ENCODE assay signal across 19 cellular contexts in the genomic region with DNA sequence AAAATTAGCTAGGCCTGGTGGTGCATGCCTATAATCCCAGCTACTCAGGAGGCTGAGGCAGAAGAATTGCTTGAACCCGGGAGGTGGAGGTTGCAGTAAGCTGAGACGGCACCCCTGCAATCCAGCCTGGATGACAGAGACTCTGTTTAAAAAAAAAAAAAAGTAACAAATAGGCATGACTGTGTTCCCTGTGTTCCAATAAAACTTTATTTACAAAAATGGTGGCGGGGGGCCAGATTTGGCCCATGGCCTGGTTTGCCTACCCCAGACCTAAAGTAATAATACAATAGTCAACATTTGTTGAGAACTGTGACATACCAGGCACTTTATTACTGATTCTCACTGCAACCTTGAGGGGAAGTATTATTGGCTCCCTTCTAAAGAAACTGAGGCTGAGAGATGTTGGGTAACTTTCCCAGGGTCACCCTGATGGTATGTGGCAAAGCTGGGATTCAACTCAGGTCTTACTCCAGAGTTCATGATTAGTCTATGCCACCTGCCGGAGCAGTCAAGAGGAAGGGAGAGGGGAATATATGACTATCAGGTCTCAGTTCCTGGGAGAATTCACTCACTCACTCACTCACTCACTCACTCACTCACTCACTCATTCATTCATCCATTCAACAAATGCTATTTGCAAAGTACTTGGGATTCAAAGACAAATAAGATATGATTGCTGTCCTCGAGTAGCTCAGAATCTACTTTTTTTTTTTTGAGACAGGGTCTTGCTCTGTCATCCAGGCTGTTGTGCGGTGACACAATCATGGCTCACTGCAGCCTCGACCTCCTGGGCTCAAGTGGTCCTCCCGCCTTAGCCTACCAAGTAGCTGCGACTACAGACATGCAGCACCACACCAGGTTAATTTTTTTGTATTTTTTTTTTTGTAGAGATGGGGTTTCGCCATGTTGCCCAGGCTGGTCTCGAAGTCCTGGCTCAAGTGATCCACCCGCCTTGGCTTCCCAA. TPM values are rescaled to one million over a fixed set of nuclear protein-coding genes. Genes with fewer than 3 reads are reported as not detected.
DNase-seq lines count a peak whose midpoint lies in the region; ATAC-seq, FAIRE-seq and TF ChIP-seq lines count a peak whose summit lies in the region.
"Had no signal": no experiment of that assay in that cellular context is flagged by ENCODE, and none has a peak within 500 bp of the region (broad histone marks: within the 10 kb centered on the region; RNA-seq: fewer than 3 reads in every experiment).

No MANE protein-coding gene starts in this region.

- no peaks in the 10 kb centered on the region for H4K20me1 ChIP-seq in K562 (replicated peaks; ENCODE audit: control insufficient read depth, insufficient read depth, low read length)

- 0 out of 2 replicates have a peak, but pooled peaks cover 3% of the 10 kb centered on the region for H3K36me3 ChIP-seq in HUES6 (ENCODE audit: control insufficient read depth, insufficient read depth, low read length)
- no peaks in the 10 kb centered on the region for H3K36me3 ChIP-seq in K562 (ENCODE audit: control insufficient read depth, insufficient read depth, low read length)
- H3K36me3 ChIP-seq: tibial nerve had no signal

- H3K27me3 Mint-ChIP-seq in activated CD4-positive, alpha-beta T cell treated with anti-CD3 and anti-CD28 coated beads for 36 hours = no peaks in the 10 kb centered on the region
- H3K27me3 Mint-ChIP-seq in naive thymus-derived CD8-positive, alpha-beta T cell = no peaks in the 10 kb centered on the region
- H3K27me3 Mint-ChIP-seq: CD8-positive, alpha-beta memory T cell had no signal

- H3K79me2 ChIP-seq in K562 (ENCODE audit: control insufficient read depth, insufficient read depth, low read length) = no peaks in the 10 kb centered on the region

- H3K36me3 Mint-ChIP-seq in activated CD4-positive, alpha-beta T cell treated with anti-CD3 and anti-CD28 coated beads for 36 hours (ENCODE audit: low read depth) = peaks cover 16% of the 10 kb centered on the region
- H3K36me3 Mint-ChIP-seq in naive thymus-derived CD8-positive, alpha-beta T cell = peaks cover 0 to 11% (median 3%) of the 10 kb centered on the region in 3 donors

- H3K4me1 ChIP-seq in HUES6 (ENCODE audit: control insufficient read depth, insufficient read depth, low read length) (peaks cover 49% of the 10 kb centered on the region), K562 (replicated peaks in 1 of 2; ENCODE audit: control insufficient read depth in 2 of 2, insufficient read depth in 2 of 2, low read length in 2 of 2) (no peaks in the 10 kb centered on the region)

- no TSS peak for BruUV-seq in K562 (replicated peaks; lab: Mats Ljungman, UMichigan)

- no peak overlapping the region for H3K27ac Mint-ChIP-seq in activated CD4-positive, alpha-beta T cell treated with anti-CD3 and anti-CD28 coated beads for 36 hours
- peak overlapping the region in 6 of 10 donors; percentile 6 to 80 (median 56) for H3K27ac Mint-ChIP-seq in naive thymus-derived CD8-positive, alpha-beta T cell

- no peaks in the 10 kb centered on the region for H3K9me3 Mint-ChIP-seq in activated CD4-positive, alpha-beta T cell treated with anti-CD3 and anti-CD28 coated beads for 36 hours (ENCODE audit: low read depth)
- H3K9me3 Mint-ChIP-seq in naive thymus-derived CD8-positive, alpha-beta T cell = no peaks in the 10 kb centered on the region
- H3K9me3 Mint-ChIP-seq: activated naive CD4-positive, alpha-beta T cell treated with anti-CD3 and anti-CD28 coated beads, Interleukin-2, amount 50 U/mL, for 72 hours; CD8-positive, alpha-beta memory T cell had no signal

- WGBS in K562 (ENCODE audit: insufficient coverage, low coverage, missing lambda C conversion rate) = 75% methylated on average over 11 of the region's 12 CpGs

- no peaks in the 10 kb centered on the region for H3K9me1 ChIP-seq in K562 (ENCODE audit: control insufficient read depth, insufficient read depth, low read length)

- intact Hi-C loops in activated CD4-positive, alpha-beta T cell treated with anti-CD3 and anti-CD28 coated beads for 36 hours (cut with DNase I, micrococcal nuclease) = no loop called here
- intact Hi-C loops in K562 (cut with micrococcal nuclease) = no loop called here

- H3K4me2 ChIP-seq in K562 (ENCODE audit: insufficient read depth, low read length) = no peak overlapping the region

- H3K4me3 Mint-ChIP-seq in activated CD4-positive, alpha-beta T cell treated with anti-CD3 and anti-CD28 coated beads for 36 hours = no peak overlapping the region
- H3K4me3 Mint-ChIP-seq in naive thymus-derived CD8-positive, alpha-beta T cell = no peak overlapping the region
- H3K4me3 Mint-ChIP-seq: CD8-positive, alpha-beta memory T cell; neural crest cell had no signal

- H3K9ac ChIP-seq in HUES6 (ENCODE audit: low read length) (peak overlapping the region; percentile 50), K562 (ENCODE audit: insufficient read depth in 1 of 2, low read depth in 2 of 2, low read length in 2 of 2) (no peak overlapping the region)

- peaks cover 16% of the 10 kb centered on the region for H3K4me1 Mint-ChIP-seq in activated CD4-positive, alpha-beta T cell treated with anti-CD3 and anti-CD28 coated beads for 36 hours
- H3K4me1 Mint-ChIP-seq in naive thymus-derived CD8-positive, alpha-beta T cell = peaks cover 0 to 21% (median 7%) of the 10 kb centered on the region in 4 donors

- TF ChIP-seq POLR2A in K562 (conservative IDR thresholded peaks at IDR 0.05) = no peak

- no peak for TF ChIP-seq CTCF in K562 (IDR thresholded peaks at IDR 0.05 in 2 of 3, conservative IDR thresholded peaks at IDR 0.05 in 1 of 3; ENCODE audit: insufficient read depth in 2 of 3, low read depth in 1 of 3, low read length in 3 of 3)

- no peaks in the 10 kb centered on the region for H3K27me3 ChIP-seq in HUES6 (ENCODE audit: control insufficient read depth, insufficient read depth, low read length)
- H3K27me3 ChIP-seq in K562 (ENCODE audit: control insufficient read depth in 2 of 2, insufficient read depth in 2 of 2, low read length in 2 of 2) = no peaks in the 10 kb centered on the region
- H3K27me3 ChIP-seq: tibial nerve had no signal

- TF ChIP-seq EP300 in K562 (IDR thresholded peaks at IDR 0.05; ENCODE audit: low read length) = no peak

- ATAC-seq in activated CD4-positive, alpha-beta T cell treated with anti-CD3 and anti-CD28 coated beads for 36 hours = peak; percentile 28
- no peak for ATAC-seq in K562
- ATAC-seq in naive thymus-derived CD8-positive, alpha-beta T cell = no peak
- no peak for ATAC-seq in GM19397 (IDR thresholded peaks at IDR 0.05; ENCODE audit: unreplicated experiment)
- ATAC-seq in GM18870 (IDR thresholded peaks at IDR 0.05; ENCODE audit: unreplicated experiment) = no peak

- H3K9me3 ChIP-seq in HUES6 (ENCODE audit: control insufficient read depth, insufficient read depth, low read depth, low read length) = no peaks in the 10 kb centered on the region
- H3K9me3 ChIP-seq in K562 (replicated peaks; ENCODE audit: control insufficient read depth, insufficient read depth, low read depth, low read length) = no peaks in the 10 kb centered on the region
- H3K9me3 ChIP-seq: tibial nerve had no signal

- no peak overlapping the region for H2AFZ ChIP-seq in K562 (ENCODE audit: low read depth, low read length)

- CTCF ChIA-PET in activated CD4-positive, alpha-beta T cell treated with anti-CD3 and anti-CD28 coated beads for 36 hours (lab: Charles Lee) = interaction anchor here (0.7 to 1.5 kb wide), 3 partner anchors 9 to 403 kb away, joined by 3 read pairs; no protein-coding TSS in a partner anchor
- CTCF ChIA-PET in K562 (lab: Yijun Ruan, JAX; ENCODE audit: low intra/inter-chr PET ratio) = no interaction called here

- H3K4me3 ChIP-seq in HUES6 (ENCODE audit: low read depth, low read length) = no peak overlapping the region
- H3K4me3 ChIP-seq in K562 = no peak overlapping the region
- H3K4me3 ChIP-seq: lung, tibial nerve had no signal

- TF ChIP-seq RAD21 in K562 (CRISPR knock-in tag; conservative IDR thresholded peaks at IDR 0.05 in 1 of 2, IDR thresholded peaks at IDR 0.05 in 1 of 2) = no peak

- FAIRE-seq in K562 (lab: Jason Lieb, UNC) = no peak

- no peak for DNase-seq in activated CD4-positive, alpha-beta T cell treated with anti-CD3 and anti-CD28 coated beads for 36 hours
- no peak for DNase-seq in activated CD4-positive, alpha-beta T cell treated with anti-CD3 and anti-CD28 coated beads, Interleukin-2, amount 50 U/mL, for 4 hours
- DNase-seq in K562 (ENCODE audit: extremely low read depth in 1 of 4, low spot score in 3 of 4) (no peak), NOMO-1 (lab: John Stamatoyannopoulos, UW; ENCODE audit: unreplicated experiment in 2 of 2) (no peak)
- no peak for DNase-seq in naive thymus-derived CD8-positive, alpha-beta T cell
- DNase-seq: activated CD4-positive, CD25-positive, alpha-beta regulatory T cell; activated CD8-positive, alpha-beta memory T cell treated with anti-CD3 and anti-CD28 coated beads, Interleukin-2, amount 50 U/mL, for 48 hours; CD8-positive, alpha-beta memory T cell; central memory CD4-positive, alpha-beta T cell; NCI-H2081 treated with DMSO at 0.1 percent for 48 hours; stimulated activated CD4-positive, alpha-beta T cell treated with anti-CD3 and anti-CD28 coated beads, Interleukin-4, amount 100 ng/mL, for 1 hour; stimulated activated CD8-positive, alpha-beta memory T cell treated with anti-CD3 and anti-CD28 coated beads, Interleukin-4, amount 100 ng/mL, for 48 hours had no signal

- in situ Hi-C loops in K562 (cut with MboI) = no loop called here

- peak overlapping the region; percentile 89 for H3K27ac ChIP-seq in HUES6 (ENCODE audit: low read depth, low read length)
- no peak overlapping the region for H3K27ac ChIP-seq in K562 (ENCODE audit: extremely low read depth, low read depth, low read length)

- POLR2A ChIA-PET in activated CD4-positive, alpha-beta T cell treated with anti-CD3 and anti-CD28 coated beads for 36 hours (lab: Charles Lee) = no interaction called here
- POLR2A ChIA-PET in K562 (lab: Yijun Ruan, JAX) = interaction anchor here (1.6 to 2.4 kb wide), 2 partner anchors 11 to 13 kb away, joined by 7 to 12 read pairs; no protein-coding TSS in a partner anchor
- POLR2A ChIA-PET in naive thymus-derived CD8-positive, alpha-beta T cell (lab: Charles Lee) = interaction anchor here (0.6 to 1.7 kb wide), 7 partner anchors 11 to 289 kb away, joined by 3 to 8 read pairs (median 3); no protein-coding TSS in a partner anchor

RNA-seq across cellular contexts. Expression of gene KCMF1, which starts 14.3 kb away (rescaled TPM):
- total RNA-seq in activated CD4-positive, alpha-beta T cell treated with anti-CD3 and anti-CD28 coated beads for 36 hours = 10 to 100 TPM; 78.1 to 98.5 TPM
- total RNA-seq in K562 (2011; cell fraction: chromatin; rRNA removed; ENCODE audit: low replicate concordance) = 25.9 and 38.5 TPM in 2 replicates
- 8.8 and 10.0 TPM in 2 replicates for total RNA-seq in K562 (2011; cell fraction: nucleolus; rRNA removed)
- 17.4 and 18.4 TPM in 2 replicates for total RNA-seq in K562 (2011; cell fraction: nucleoplasm; rRNA removed)
- total RNA-seq in K562 (2014; rRNA removed) = 30.7 and 34.7 TPM in 2 replicates
- total RNA-seq in K562 (2014; rRNA removed; fragmentation: Illumina TruSeq; extraction: Trizol) = 61.3 and 73.9 TPM in 2 replicates
- total RNA-seq in K562 (2015; rRNA removed; fragmentation: Illumina TruSeq; extraction: Trizol) = 46.5 and 47.0 TPM in 2 replicates
- total RNA-seq in K562 (2021) = 68.8 and 69.5 TPM in 2 replicates
- 57.7 and 88.2 TPM in 2 replicates for polyA plus RNA-seq in K562 (2011; rRNA removed)
- 28.6 and 42.6 TPM in 2 replicates for polyA plus RNA-seq in K562 (2011; cell fraction: cytosol; rRNA removed)
- 23.7 and 33.0 TPM in 2 replicates for polyA plus RNA-seq in K562 (2011; cell fraction: nucleus; rRNA removed)
- polyA plus RNA-seq in K562 (2012) = 49.1 and 51.2 TPM in 2 replicates
- polyA plus RNA-seq in K562 (2014; fragmentation: Illumina TruSeq; extraction: Trizol) = 52.0 and 52.8 TPM in 2 replicates
- 1 to 10 TPM; 6.8 to 7.5 TPM for polyA plus RNA-seq in K562 (2014; fragmentation: Nextera tagmentation; extraction: Ambion mirVana)
- polyA plus RNA-seq in K562 (2014; rRNA removed) = 36.7 and 43.9 TPM in 2 replicates
- polyA minus RNA-seq in K562 (2011; rRNA and poly(A)+ RNA removed) = 80.5 and 109 TPM in 2 replicates
- 18.0 and 41.3 TPM in 2 replicates for polyA minus RNA-seq in K562 (2011; cell fraction: cytosol; rRNA and poly(A)+ RNA removed)
- 8.1 and 14.1 TPM in 2 replicates for polyA minus RNA-seq in K562 (2011; cell fraction: nucleus; rRNA and poly(A)+ RNA removed)
- 10 to 100 TPM; 69.0 to 74.8 TPM for total RNA-seq in naive thymus-derived CD8-positive, alpha-beta T cell
- polyA plus RNA-seq in naive thymus-derived CD8-positive, alpha-beta T cell = 10 to 100 TPM; 13.3 to 30.2 (median 28.1) TPM

RNA-seq across cellular contexts. Expression of gene TMSB10, which starts 51.2 kb away (rescaled TPM):
- total RNA-seq in activated CD4-positive, alpha-beta T cell treated with anti-CD3 and anti-CD28 coated beads for 36 hours = 1,000 to 10,000 TPM; 2,345 to 2,742 TPM
- 30.5 and 48.2 TPM in 2 replicates for total RNA-seq in K562 (2011; cell fraction: chromatin; rRNA removed; ENCODE audit: low replicate concordance)
- total RNA-seq in K562 (2011; cell fraction: nucleolus; rRNA removed) = 34.2 and 70.4 TPM in 2 replicates
- total RNA-seq in K562 (2011; cell fraction: nucleoplasm; rRNA removed) = 75.8 and 139 TPM in 2 replicates
- total RNA-seq in K562 (2014; rRNA removed) (1,173 and 2,226 TPM in 2 replicates), K562 (2014; rRNA removed; fragmentation: Illumina TruSeq; extraction: Trizol) (959 and 1,048 TPM in 2 replicates), K562 (2015; rRNA removed; fragmentation: Illumina TruSeq; extraction: Trizol) (1,394 and 1,397 TPM in 2 replicates), K562 (2021) (583 and 608 TPM in 2 replicates)
- polyA plus RNA-seq in K562 (2011; rRNA removed) (266 and 531 TPM in 2 replicates), K562 (2014; fragmentation: Illumina TruSeq; extraction: Trizol) (1,329 TPM in 2 replicates), K562 (2014; fragmentation: Nextera tagmentation; extraction: Ambion mirVana) (100 to 1,000 TPM; 382 to 669 TPM), K562 (2014; rRNA removed) (1,359 and 1,607 TPM in 2 replicates)
- 433 and 683 TPM in 2 replicates for polyA plus RNA-seq in K562 (2011; cell fraction: cytosol; rRNA removed)
- polyA plus RNA-seq in K562 (2011; cell fraction: nucleus; rRNA removed) = 284 and 308 TPM in 2 replicates
- polyA plus RNA-seq in K562 (2012) = 1,629 and 1,914 TPM in 2 replicates
- 163 and 256 TPM in 2 replicates for polyA minus RNA-seq in K562 (2011; rRNA and poly(A)+ RNA removed)
- polyA minus RNA-seq in K562 (2011; cell fraction: cytosol; rRNA and poly(A)+ RNA removed) = 121 and 183 TPM in 2 replicates
- polyA minus RNA-seq in K562 (2011; cell fraction: nucleus; rRNA and poly(A)+ RNA removed) = 21.8 and 28.5 TPM in 2 replicates
- total RNA-seq in naive thymus-derived CD8-positive, alpha-beta T cell = 1,000 to 10,000 TPM; 1,479 to 1,535 TPM
- polyA plus RNA-seq in naive thymus-derived CD8-positive, alpha-beta T cell = 1,000 to 10,000 TPM; 6,950 to 8,855 (median 7,882) TPM
